16 cellular contexts compared by ENCODE assay signal in the genomic region with DNA sequence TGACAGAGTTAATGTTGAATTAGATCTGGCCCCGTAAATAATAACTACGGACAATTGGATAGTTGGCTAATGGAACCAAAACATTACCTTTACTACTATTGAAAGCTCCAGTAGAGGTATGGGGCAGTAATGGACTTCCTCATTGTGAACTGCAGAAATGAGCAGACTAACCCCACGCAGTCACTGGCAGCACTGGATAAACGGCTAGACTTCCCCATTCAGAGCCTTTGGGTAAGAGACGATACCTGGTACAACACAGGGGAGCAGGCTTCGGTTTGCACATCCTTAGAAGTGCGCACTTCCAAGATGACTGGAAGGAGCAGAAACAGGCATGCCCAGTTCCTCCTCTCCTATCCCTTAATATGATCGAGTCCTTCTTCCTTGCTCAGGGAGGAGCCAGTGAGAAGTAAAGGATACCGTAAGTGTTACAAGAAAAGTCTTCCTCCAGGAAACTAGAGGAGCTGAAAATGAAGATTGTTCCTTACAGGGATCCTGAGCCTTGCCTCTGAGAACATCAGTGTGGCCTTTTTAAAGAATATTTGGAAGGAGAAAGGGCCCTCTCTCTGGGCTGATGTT.
"Had no signal": no experiment of that assay in that cellular context is flagged by ENCODE, and none has a peak within 500 bp of the region (broad histone marks: within the 10 kb centered on the region; RNA-seq: fewer than 3 reads in every experiment).

No MANE protein-coding gene starts in this region.

- H3K36me3 Mint-ChIP-seq: natural killer cell had no signal

- H3K4me3 Mint-ChIP-seq: activated B cell treated with CpG ODN at 0.5 μM for 24 hours; activated CD4-positive, alpha-beta T cell treated with anti-CD3 and anti-CD28 coated beads, Interleukin-2, amount 10 ng/mL, durations not matched to agents 7 days and 5 days; activated naive CD8-positive, alpha-beta T cell treated with anti-CD3 and anti-CD28 coated beads, Interleukin-2, amount 50 U/mL, for 24 hours; natural killer cell had no signal

- H3K4me1 Mint-ChIP-seq: activated B cell treated with CpG ODN at 0.5 μM for 24 hours; activated naive CD8-positive, alpha-beta T cell treated with anti-CD3 and anti-CD28 coated beads, Interleukin-2, amount 50 U/mL, for 24 hours; natural killer cell had no signal

- ATAC-seq: activated naive CD8-positive, alpha-beta T cell treated with anti-CD3 and anti-CD28 coated beads, Interleukin-2, amount 50 U/mL, for 24 hours; heart right ventricle; left lobe of liver; natural killer cell; pancreas had no signal

- H3K27me3 Mint-ChIP-seq: activated B cell treated with CpG ODN at 0.5 μM for 24 hours had no signal

- H3K9me3 ChIP-seq: pancreas had no signal

- H3K36me3 ChIP-seq: cardiac muscle cell, heart right ventricle, pancreas, stomach, thoracic aorta had no signal

- DNase-seq: activated B cell treated with CpG ODN at 0.5 μM for 24 hours; activated CD4-positive, alpha-beta T cell treated with anti-CD3 and anti-CD28 coated beads, Interleukin-2, amount 10 ng/mL, durations not matched to agents 7 days and 5 days; activated CD8-positive, alpha-beta memory T cell treated with anti-CD3 and anti-CD28 coated beads for 24 hours; activated naive CD4-positive, alpha-beta T cell treated with Interleukin-2 at 50 U/mL for 16 hours; activated naive CD8-positive, alpha-beta T cell treated with anti-CD3 and anti-CD28 coated beads, Interleukin-2, amount 50 U/mL, for 24 hours; effector CD4-positive, alpha-beta T cell; foreskin melanocyte; heart right ventricle; islet precursor cell; natural killer cell; pancreas; stomach had no signal

- H3K4me1 ChIP-seq: heart right ventricle, stomach had no signal

- H3K27ac Mint-ChIP-seq: activated B cell treated with CpG ODN at 0.5 μM for 24 hours; activated CD4-positive, alpha-beta T cell treated with anti-CD3 and anti-CD28 coated beads, Interleukin-2, amount 10 ng/mL, durations not matched to agents 7 days and 5 days; activated naive CD8-positive, alpha-beta T cell treated with anti-CD3 and anti-CD28 coated beads, Interleukin-2, amount 50 U/mL, for 24 hours; natural killer cell had no signal

- H3K9me3 Mint-ChIP-seq: activated B cell treated with CpG ODN at 0.5 μM for 24 hours had no signal

- H3K27me3 ChIP-seq: cardiac muscle cell, heart right ventricle, pancreas, stomach had no signal

- H3K4me3 ChIP-seq: cardiac muscle cell, coronary artery, heart right ventricle, pancreas, stomach, thoracic aorta had no signal

- H3K27ac ChIP-seq: cardiac muscle cell, coronary artery, heart right ventricle, pancreas, stomach, thoracic aorta had no signal
